ENCODE assay signal across 8 cellular contexts in genomic region chr17:55238197-55238930, GRCh38. TPM values are rescaled to one million over a fixed set of nuclear protein-coding genes. Genes with fewer than 3 reads are reported as not detected.
DNase-seq lines count a peak whose midpoint lies in the region; ATAC-seq, FAIRE-seq and TF ChIP-seq lines count a peak whose summit lies in the region.

No MANE protein-coding gene starts in this region.

- peak; percentile 97 for DNase-seq in DMS53 (lab: John Stamatoyannopoulos, UW)
- peak; percentile 75 for DNase-seq in RCC 7860 (ENCODE audit: low spot score)
- DNase-seq in activated T-helper 2 cell treated with anti-CD3 and anti-CD28 coated beads, Interferon-gamma antibody, Interleukin-2, Interleukin-4, amounts not matched to agents 10 μg/mL and 5 μg/mL and 100 μg/mL, durations not matched to agents 14 hours and 24 hours and 36 hours (ENCODE audit: low spot score), result peak; percentile 79
- DNase-seq in fibroblast of peridontal ligament (ENCODE audit: extremely low read depth), result peak; percentile 82
- DNase-seq in naive thymus-derived CD8-positive, alpha-beta T cell, result peak; percentile 70 to 92 (median 78)
- peak; percentile 70 for DNase-seq in stimulated activated naive B cell treated with anti-CD40 and anti-IgM and Interleukin-4, amounts not matched to agents 10 μg/mL and 1 μg/mL and 100 μg/mL, for 72 hours

- TF ChIP-seq RAD21 in Ishikawa (IDR thresholded peaks at IDR 0.05; ENCODE audit: low read depth), result no peak

- H3K27me3 Mint-ChIP-seq in activated T-helper 2 cell treated with anti-CD3 and anti-CD28 coated beads, Interferon-gamma antibody, Interleukin-2, Interleukin-4, amounts not matched to agents 10 μg/mL and 5 μg/mL and 100 μg/mL, durations not matched to agents 14 hours and 24 hours and 36 hours (ENCODE audit: low read depth), result peaks cover 36% of the 10 kb centered on the region
- H3K27me3 Mint-ChIP-seq in naive thymus-derived CD8-positive, alpha-beta T cell, result peaks cover 9 to 19% (median 17%) of the 10 kb centered on the region in 5 donors
- H3K27me3 Mint-ChIP-seq in stimulated activated naive B cell treated with anti-CD40 and anti-IgM and Interleukin-4, amounts not matched to agents 10 μg/mL and 1 μg/mL and 100 μg/mL, for 72 hours, result peaks cover 38 to 65% of the 10 kb centered on the region in 2 donors

- no peak overlapping the region for H3K27ac Mint-ChIP-seq in activated T-helper 2 cell treated with anti-CD3 and anti-CD28 coated beads, Interferon-gamma antibody, Interleukin-2, Interleukin-4, amounts not matched to agents 10 μg/mL and 5 μg/mL and 100 μg/mL, durations not matched to agents 14 hours and 24 hours and 36 hours
- H3K27ac Mint-ChIP-seq in naive thymus-derived CD8-positive, alpha-beta T cell, result peak overlapping the region in 8 of 10 donors; percentile 12 to 89 (median 60)
- no peak overlapping the region for H3K27ac Mint-ChIP-seq in stimulated activated naive B cell treated with anti-CD40 and anti-IgM and Interleukin-4, amounts not matched to agents 10 μg/mL and 1 μg/mL and 100 μg/mL, for 72 hours

- no peak for FAIRE-seq in RCC 7860 (lab: Jason Lieb, UNC)

- POLR2A ChIA-PET in naive thymus-derived CD8-positive, alpha-beta T cell (lab: Charles Lee), result interaction anchor here (0.8 to 3.6 kb wide), 4 partner anchors 9 to 1596 kb away, joined by 3 to 22 read pairs (median 3); partner anchors contain the start of genes C17orf67, DGKE and HLF

- ATAC-seq in GM21717 (IDR thresholded peaks at IDR 0.05; ENCODE audit: unreplicated experiment), result peak; percentile 95
- peak; percentile 87 to 96 for ATAC-seq in naive thymus-derived CD8-positive, alpha-beta T cell
- ATAC-seq in stimulated activated naive B cell treated with anti-CD40 and anti-IgM and Interleukin-4, amounts not matched to agents 10 μg/mL and 1 μg/mL and 100 μg/mL, for 72 hours (replicated peaks), result peak; percentile 94 to 96

- no peaks in the 10 kb centered on the region for H3K9me3 Mint-ChIP-seq in activated T-helper 2 cell treated with anti-CD3 and anti-CD28 coated beads, Interferon-gamma antibody, Interleukin-2, Interleukin-4, amounts not matched to agents 10 μg/mL and 5 μg/mL and 100 μg/mL, durations not matched to agents 14 hours and 24 hours and 36 hours
- H3K9me3 Mint-ChIP-seq in naive thymus-derived CD8-positive, alpha-beta T cell, result peaks cover 0 to 9% (median 4%) of the 10 kb centered on the region in 9 donors
- H3K9me3 Mint-ChIP-seq in stimulated activated naive B cell treated with anti-CD40 and anti-IgM and Interleukin-4, amounts not matched to agents 10 μg/mL and 1 μg/mL and 100 μg/mL, for 72 hours, result peaks cover 0 to 3% of the 10 kb centered on the region in 2 donors

- intact Hi-C loops in activated T-helper 2 cell treated with anti-CD3 and anti-CD28 coated beads, Interferon-gamma antibody, Interleukin-2, Interleukin-4, amounts not matched to agents 10 μg/mL and 5 μg/mL and 100 μg/mL, durations not matched to agents 14 hours and 24 hours and 36 hours (cut with micrococcal nuclease), result loop anchor here (1.0 to 2.0 kb wide), 2 partner anchors 26 to 110 kb away; partner anchors contain the start of gene HLF

- peak overlapping the region; percentile 72 for H3K4me3 Mint-ChIP-seq in activated T-helper 2 cell treated with anti-CD3 and anti-CD28 coated beads, Interferon-gamma antibody, Interleukin-2, Interleukin-4, amounts not matched to agents 10 μg/mL and 5 μg/mL and 100 μg/mL, durations not matched to agents 14 hours and 24 hours and 36 hours (ENCODE audit: low read depth)
- peak overlapping the region; percentile 79 to 91 (median 88) for H3K4me3 Mint-ChIP-seq in naive thymus-derived CD8-positive, alpha-beta T cell
- H3K4me3 Mint-ChIP-seq in stimulated activated naive B cell treated with anti-CD40 and anti-IgM and Interleukin-4, amounts not matched to agents 10 μg/mL and 1 μg/mL and 100 μg/mL, for 72 hours, result peak overlapping the region; percentile 61 to 72

- TF ChIP-seq EP300 in Ishikawa (IDR thresholded peaks at IDR 0.05; ENCODE audit: borderline replicate concordance), result no peak

- no peaks in the 10 kb centered on the region for H3K36me3 Mint-ChIP-seq in activated T-helper 2 cell treated with anti-CD3 and anti-CD28 coated beads, Interferon-gamma antibody, Interleukin-2, Interleukin-4, amounts not matched to agents 10 μg/mL and 5 μg/mL and 100 μg/mL, durations not matched to agents 14 hours and 24 hours and 36 hours (ENCODE audit: low read depth)
- peaks cover 0 to 4% (median 0%) of the 10 kb centered on the region in 3 donors for H3K36me3 Mint-ChIP-seq in naive thymus-derived CD8-positive, alpha-beta T cell
- H3K36me3 Mint-ChIP-seq in stimulated activated naive B cell treated with anti-CD40 and anti-IgM and Interleukin-4, amounts not matched to agents 10 μg/mL and 1 μg/mL and 100 μg/mL, for 72 hours, result no peaks in the 10 kb centered on the region

- peaks cover 17% of the 10 kb centered on the region for H3K4me1 Mint-ChIP-seq in activated T-helper 2 cell treated with anti-CD3 and anti-CD28 coated beads, Interferon-gamma antibody, Interleukin-2, Interleukin-4, amounts not matched to agents 10 μg/mL and 5 μg/mL and 100 μg/mL, durations not matched to agents 14 hours and 24 hours and 36 hours (ENCODE audit: low read depth)
- H3K4me1 Mint-ChIP-seq in naive thymus-derived CD8-positive, alpha-beta T cell, result peaks cover 8 to 23% (median 19%) of the 10 kb centered on the region in 4 donors
- H3K4me1 Mint-ChIP-seq in stimulated activated naive B cell treated with anti-CD40 and anti-IgM and Interleukin-4, amounts not matched to agents 10 μg/mL and 1 μg/mL and 100 μg/mL, for 72 hours, result peaks cover 4 to 6% of the 10 kb centered on the region in 2 donors

TF ChIP-seq in Ishikawa, 13 proteins besides CTCF, POLR2A, EP300 and RAD21:
- TF ChIP-seq ZBTB7A (IDR thresholded peaks at IDR 0.05; ENCODE audit: low read depth) (no peak), MAX (IDR thresholded peaks at IDR 0.05) (peak; percentile 99), CEBPB (IDR thresholded peaks at IDR 0.05) (no peak), CREB1 (IDR thresholded peaks at IDR 0.05; ENCODE audit: low read depth) (no peak)
- TF ChIP-seq, protein P1, sequence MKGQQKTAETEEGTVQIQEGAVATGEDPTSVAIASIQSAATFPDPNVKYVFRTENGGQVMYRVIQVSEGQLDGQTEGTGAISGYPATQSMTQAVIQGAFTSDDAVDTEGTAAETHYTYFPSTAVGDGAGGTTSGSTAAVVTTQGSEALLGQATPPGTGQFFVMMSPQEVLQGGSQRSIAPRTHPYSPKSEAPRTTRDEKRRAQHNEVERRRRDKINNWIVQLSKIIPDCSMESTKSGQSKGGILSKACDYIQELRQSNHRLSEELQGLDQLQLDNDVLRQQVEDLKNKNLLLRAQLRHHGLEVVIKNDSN (IDR thresholded peaks at IDR 0.05), result peak; percentile 95
- TF ChIP-seq, protein P2, sequence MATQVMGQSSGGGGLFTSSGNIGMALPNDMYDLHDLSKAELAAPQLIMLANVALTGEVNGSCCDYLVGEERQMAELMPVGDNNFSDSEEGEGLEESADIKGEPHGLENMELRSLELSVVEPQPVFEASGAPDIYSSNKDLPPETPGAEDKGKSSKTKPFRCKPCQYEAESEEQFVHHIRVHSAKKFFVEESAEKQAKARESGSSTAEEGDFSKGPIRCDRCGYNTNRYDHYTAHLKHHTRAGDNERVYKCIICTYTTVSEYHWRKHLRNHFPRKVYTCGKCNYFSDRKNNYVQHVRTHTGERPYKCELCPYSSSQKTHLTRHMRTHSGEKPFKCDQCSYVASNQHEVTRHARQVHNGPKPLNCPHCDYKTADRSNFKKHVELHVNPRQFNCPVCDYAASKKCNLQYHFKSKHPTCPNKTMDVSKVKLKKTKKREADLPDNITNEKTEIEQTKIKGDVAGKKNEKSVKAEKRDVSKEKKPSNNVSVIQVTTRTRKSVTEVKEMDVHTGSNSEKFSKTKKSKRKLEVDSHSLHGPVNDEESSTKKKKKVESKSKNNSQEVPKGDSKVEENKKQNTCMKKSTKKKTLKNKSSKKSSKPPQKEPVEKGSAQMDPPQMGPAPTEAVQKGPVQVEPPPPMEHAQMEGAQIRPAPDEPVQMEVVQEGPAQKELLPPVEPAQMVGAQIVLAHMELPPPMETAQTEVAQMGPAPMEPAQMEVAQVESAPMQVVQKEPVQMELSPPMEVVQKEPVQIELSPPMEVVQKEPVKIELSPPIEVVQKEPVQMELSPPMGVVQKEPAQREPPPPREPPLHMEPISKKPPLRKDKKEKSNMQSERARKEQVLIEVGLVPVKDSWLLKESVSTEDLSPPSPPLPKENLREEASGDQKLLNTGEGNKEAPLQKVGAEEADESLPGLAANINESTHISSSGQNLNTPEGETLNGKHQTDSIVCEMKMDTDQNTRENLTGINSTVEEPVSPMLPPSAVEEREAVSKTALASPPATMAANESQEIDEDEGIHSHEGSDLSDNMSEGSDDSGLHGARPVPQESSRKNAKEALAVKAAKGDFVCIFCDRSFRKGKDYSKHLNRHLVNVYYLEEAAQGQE (IDR thresholded peaks at IDR 0.05; ENCODE audit: low read depth), result no peak

RNA-seq across cellular contexts. Expression of gene HLF, which starts 26.4 kb away (rescaled TPM):
- total RNA-seq in activated T-helper 2 cell treated with anti-CD3 and anti-CD28 coated beads, Interferon-gamma antibody, Interleukin-2, Interleukin-4, amounts not matched to agents 10 μg/mL and 5 μg/mL and 100 μg/mL, durations not matched to agents 14 hours and 24 hours and 36 hours, result 4.5 and 5.1 TPM in 2 replicates
- under 1 TPM; 0.49 TPM for total RNA-seq in naive thymus-derived CD8-positive, alpha-beta T cell
- under 1 TPM in 1 of 3 donors, not detected in 2; 0.03 TPM for polyA plus RNA-seq in naive thymus-derived CD8-positive, alpha-beta T cell

Comparison
In these comparisons a context has a peak if more than half of its experiments do, and no peak if none do; other contexts are left out.
1. Peak in every context shown above with its lines: DNase-seq and ATAC-seq.
2. H3K27ac Mint-ChIP-seq: peak in naive thymus-derived CD8-positive, alpha-beta T cell (8 of 10); none in activated T-helper 2 cell treated with anti-CD3 and anti-CD28 coated beads, Interferon-gamma antibody, Interleukin-2, Interleukin-4, amounts not matched to agents 10 μg/mL and 5 μg/mL and 100 μg/mL, durations not matched to agents 14 hours and 24 hours and 36 hours (single experiment) and stimulated activated naive B cell treated with anti-CD40 and anti-IgM and Interleukin-4, amounts not matched to agents 10 μg/mL and 1 μg/mL and 100 μg/mL, for 72 hours (single experiment).